8 cellular contexts compared by ENCODE assay signal in the genomic region with DNA sequence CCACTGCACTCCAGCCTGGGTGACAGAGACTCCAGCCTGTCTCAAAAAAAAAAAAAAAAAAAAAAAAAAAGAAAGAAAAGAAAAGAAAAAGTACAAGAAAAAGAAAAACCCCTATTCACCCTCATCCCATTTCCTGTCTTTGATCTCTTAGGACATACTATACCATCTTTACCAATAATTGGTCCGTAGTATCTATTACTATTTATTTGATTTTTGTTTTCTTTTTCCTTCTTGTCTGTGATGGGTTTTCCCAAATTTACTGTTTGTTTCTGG. TPM values are rescaled to one million over a fixed set of nuclear protein-coding genes. Genes with fewer than 3 reads are reported as not detected.
DNase-seq lines count a peak whose midpoint lies in the region; ATAC-seq and TF ChIP-seq lines count a peak whose summit lies in the region.

No MANE protein-coding gene starts in this region.

- no peak for ATAC-seq in RWPE2 (ENCODE audit: low read depth)
- no peak for ATAC-seq in stimulated activated memory B cell treated with anti-CD40 and anti-IgM and Interleukin-4, amounts not matched to agents 10 μg/mL and 1 μg/mL and 100 μg/mL, for 72 hours

- DNase-seq in T-helper 1 cell (no peak), RWPE2 (ENCODE audit: low spot score) (no peak), esophagus muscularis mucosa (ENCODE audit: extremely low spot score) (no peak), HT-29 (ENCODE audit: low spot score) (no peak), H4 (ENCODE audit: low spot score) (no peak)
- DNase-seq in stimulated activated CD4-positive, alpha-beta T cell treated with anti-CD3 and anti-CD28 coated beads, Interleukin-2, amount 100 ng/mL, for 48 hours = no peak

- H3K36me3 Mint-ChIP-seq in T-helper 1 cell treated with Interleukin-12 subunit alpha and Interleukin-12 subunit beta and Interleukin-4 antibody, amounts not matched to agents 30 μg/mL and 1 μg/mL, for 36 hours (ENCODE audit: low read depth) = peaks cover 5% of the 10 kb centered on the region
- H3K36me3 Mint-ChIP-seq in stimulated activated memory B cell treated with anti-CD40 and anti-IgM and Interleukin-4, amounts not matched to agents 10 μg/mL and 1 μg/mL and 100 μg/mL, for 72 hours = no peaks in the 10 kb centered on the region

- no peaks in the 10 kb centered on the region for H3K36me3 ChIP-seq in RWPE2 (ENCODE audit: low read depth)
- no peaks in the 10 kb centered on the region for H3K36me3 ChIP-seq in esophagus muscularis mucosa

- H3K9me3 ChIP-seq in RWPE2 (ENCODE audit: severe bottlenecking) (no peaks in the 10 kb centered on the region), esophagus muscularis mucosa (no peaks in the 10 kb centered on the region)

- H3K27ac ChIP-seq in RWPE2 (ENCODE audit: poor library complexity, severe bottlenecking) = no peak overlapping the region
- H3K27ac ChIP-seq in esophagus muscularis mucosa (replicated peaks in 1 of 4) = peak overlapping the region; percentile 82 to 84 (median 83)

- peaks cover 25% of the 10 kb centered on the region for H3K27me3 Mint-ChIP-seq in T-helper 1 cell treated with Interleukin-12 subunit alpha and Interleukin-12 subunit beta and Interleukin-4 antibody, amounts not matched to agents 30 μg/mL and 1 μg/mL, for 36 hours (ENCODE audit: low read depth)
- H3K27me3 Mint-ChIP-seq in stimulated activated memory B cell treated with anti-CD40 and anti-IgM and Interleukin-4, amounts not matched to agents 10 μg/mL and 1 μg/mL and 100 μg/mL, for 72 hours = no peaks in the 10 kb centered on the region

- H3K4me3 ChIP-seq in RWPE2 (ENCODE audit: severe bottlenecking) = peak overlapping the region; percentile 50
- peak overlapping the region in 3 of 4 donors; percentile 61 to 65 (median 65) for H3K4me3 ChIP-seq in esophagus muscularis mucosa

- TF ChIP-seq POLR2A in esophagus muscularis mucosa (IDR thresholded peaks at IDR 0.05; ENCODE audit: low read depth) = no peak

- peak overlapping the region; percentile 93 for H3K27ac Mint-ChIP-seq in T-helper 1 cell treated with Interleukin-12 subunit alpha and Interleukin-12 subunit beta and Interleukin-4 antibody, amounts not matched to agents 30 μg/mL and 1 μg/mL, for 36 hours
- peak overlapping the region; percentile 93 for H3K27ac Mint-ChIP-seq in stimulated activated memory B cell treated with anti-CD40 and anti-IgM and Interleukin-4, amounts not matched to agents 10 μg/mL and 1 μg/mL and 100 μg/mL, for 72 hours

- H3K4me3 Mint-ChIP-seq in T-helper 1 cell treated with Interleukin-12 subunit alpha and Interleukin-12 subunit beta and Interleukin-4 antibody, amounts not matched to agents 30 μg/mL and 1 μg/mL, for 36 hours = peak overlapping the region; percentile 68
- peak overlapping the region; percentile 99 for H3K4me3 Mint-ChIP-seq in stimulated activated memory B cell treated with anti-CD40 and anti-IgM and Interleukin-4, amounts not matched to agents 10 μg/mL and 1 μg/mL and 100 μg/mL, for 72 hours

- WGBS in esophagus muscularis mucosa = 42% methylated on average over 1 of the region's 1 CpG

- H3K4me1 ChIP-seq in RWPE2 (ENCODE audit: insufficient read depth, poor library complexity, severe bottlenecking) (peaks cover 2% of the 10 kb centered on the region), esophagus muscularis mucosa (peaks cover 18 to 49% (median 42%) of the 10 kb centered on the region in 4 donors)

- no peaks in the 10 kb centered on the region for H3K9me3 Mint-ChIP-seq in T-helper 1 cell treated with Interleukin-12 subunit alpha and Interleukin-12 subunit beta and Interleukin-4 antibody, amounts not matched to agents 30 μg/mL and 1 μg/mL, for 36 hours
- no peaks in the 10 kb centered on the region for H3K9me3 Mint-ChIP-seq in stimulated activated memory B cell treated with anti-CD40 and anti-IgM and Interleukin-4, amounts not matched to agents 10 μg/mL and 1 μg/mL and 100 μg/mL, for 72 hours

- H3K4me1 Mint-ChIP-seq in T-helper 1 cell treated with Interleukin-12 subunit alpha and Interleukin-12 subunit beta and Interleukin-4 antibody, amounts not matched to agents 30 μg/mL and 1 μg/mL, for 36 hours (ENCODE audit: low read depth) = peaks cover 36% of the 10 kb centered on the region
- H3K4me1 Mint-ChIP-seq in stimulated activated memory B cell treated with anti-CD40 and anti-IgM and Interleukin-4, amounts not matched to agents 10 μg/mL and 1 μg/mL and 100 μg/mL, for 72 hours = peaks cover 56% of the 10 kb centered on the region

- no peak for TF ChIP-seq CTCF in RWPE2 (IDR thresholded peaks at IDR 0.05; ENCODE audit: poor library complexity, severe bottlenecking)
- TF ChIP-seq CTCF in esophagus muscularis mucosa (IDR thresholded peaks at IDR 0.05) = no peak

- intact Hi-C loops in esophagus muscularis mucosa (cut with DNase I) = loop anchor here (2.0 kb wide), 1 partner anchor 42 kb away; the partner anchor contains the start of gene PDIA4

- H3K27me3 ChIP-seq in RWPE2 (ENCODE audit: insufficient read depth, poor library complexity, severe bottlenecking) = no peaks in the 10 kb centered on the region
- no peaks in the 10 kb centered on the region for H3K27me3 ChIP-seq in esophagus muscularis mucosa

- no peak for TF ChIP-seq EP300 in esophagus muscularis mucosa (IDR thresholded peaks at IDR 0.05)

RNA-seq across cellular contexts. Expression of gene PDIA4, which starts 41.6 kb away (rescaled TPM):
- 10 to 100 TPM; 33.2 to 58.1 (median 42.8) TPM for total RNA-seq in esophagus muscularis mucosa
- 327 and 331 TPM in 2 replicates for total RNA-seq in HT-29 (2014; rRNA removed; shearing (Covaris generic))
- 307 and 318 TPM in 2 replicates for total RNA-seq in H4 (2014; rRNA removed; shearing (Covaris generic))
